18 cellular contexts compared by ENCODE assay signal in genomic region chr9:12964271-12964670, GRCh38.
"Had no signal": no experiment of that assay in that cellular context is flagged by ENCODE, and none has a peak within 500 bp of the region (broad histone marks: within the 10 kb centered on the region; RNA-seq: fewer than 3 reads in every experiment).

No MANE protein-coding gene starts in this region.

- H3K4me1 Mint-ChIP-seq: activated CD4-positive, alpha-beta T cell treated with anti-CD3 and anti-CD28 coated beads for 36 hours; neural progenitor cell; stimulated activated naive CD8-positive, alpha-beta T cell treated with anti-CD3 and anti-CD28 coated beads, Interleukin-15, amount 100 ng/mL, for 72 hours; T-cell had no signal

- DNase-seq: activated CD4-positive, alpha-beta T cell treated with anti-CD3 and anti-CD28 coated beads for 36 hours; activated CD8-positive, alpha-beta memory T cell treated with anti-CD3 and anti-CD28 coated beads, Interleukin-2, amount 50 U/mL, for 48 hours; activated CD8-positive, alpha-beta T cell treated with anti-CD3 and anti-CD28 coated beads, Interleukin-2, amount 10 ng/mL, durations not matched to agents 7 days and 5 days; aorta; colonic mucosa; effector CD8-positive, alpha-beta T cell; hypothalamus; kidney glomerular epithelial cell; stimulated activated CD4-positive, alpha-beta T cell treated with anti-CD3 and anti-CD28 coated beads, Interleukin-4, amount 100 ng/mL, for 4 hours; stimulated activated naive CD8-positive, alpha-beta T cell treated with anti-CD3 and anti-CD28 coated beads, Interleukin-15, amount 100 ng/mL, for 72 hours; T-cell; T1000; testis had no signal

- H3K4me2 ChIP-seq: neural progenitor cell had no signal

- H3K9ac ChIP-seq: neural progenitor cell had no signal

- H3K4me1 ChIP-seq: breast epithelium, colonic mucosa, neural progenitor cell, testis had no signal

- H2AFZ ChIP-seq: neural progenitor cell had no signal

- H3K4me3 ChIP-seq: breast epithelium, colonic mucosa, neural progenitor cell, SK-N-MC, testis had no signal

- H3K36me3 ChIP-seq: breast epithelium, colonic mucosa, neural progenitor cell had no signal

- H3K9me3 Mint-ChIP-seq: neural progenitor cell had no signal

- H3K4me3 Mint-ChIP-seq: activated CD4-positive, alpha-beta T cell treated with anti-CD3 and anti-CD28 coated beads for 36 hours; activated CD8-positive, alpha-beta T cell treated with anti-CD3 and anti-CD28 coated beads, Interleukin-2, amount 10 ng/mL, durations not matched to agents 7 days and 5 days; neural progenitor cell; stimulated activated naive CD8-positive, alpha-beta T cell treated with anti-CD3 and anti-CD28 coated beads, Interleukin-15, amount 100 ng/mL, for 72 hours; T-cell had no signal

- H3K27ac ChIP-seq: breast epithelium, colonic mucosa, epithelial cell of prostate, neural progenitor cell, SK-N-MC, testis, VCaP had no signal

- ATAC-seq: activated CD4-positive, alpha-beta T cell treated with anti-CD3 and anti-CD28 coated beads for 36 hours; activated CD8-positive, alpha-beta T cell treated with anti-CD3 and anti-CD28 coated beads, Interleukin-2, amount 10 ng/mL, durations not matched to agents 7 days and 5 days; stimulated activated naive CD8-positive, alpha-beta T cell treated with anti-CD3 and anti-CD28 coated beads, Interleukin-15, amount 100 ng/mL, for 72 hours; T-cell had no signal

- H3K27ac Mint-ChIP-seq: activated CD4-positive, alpha-beta T cell treated with anti-CD3 and anti-CD28 coated beads for 36 hours; activated CD8-positive, alpha-beta T cell treated with anti-CD3 and anti-CD28 coated beads, Interleukin-2, amount 10 ng/mL, durations not matched to agents 7 days and 5 days; neural progenitor cell; stimulated activated naive CD8-positive, alpha-beta T cell treated with anti-CD3 and anti-CD28 coated beads, Interleukin-15, amount 100 ng/mL, for 72 hours; T-cell had no signal

- H3K27me3 ChIP-seq: breast epithelium, colonic mucosa, neural progenitor cell, testis had no signal

- H3K9me3 ChIP-seq: breast epithelium, colonic mucosa, testis had no signal

- H3K36me3 Mint-ChIP-seq: neural progenitor cell, T-cell had no signal

- H3K27me3 Mint-ChIP-seq: activated CD4-positive, alpha-beta T cell treated with anti-CD3 and anti-CD28 coated beads for 36 hours; stimulated activated naive CD8-positive, alpha-beta T cell treated with anti-CD3 and anti-CD28 coated beads, Interleukin-15, amount 100 ng/mL, for 72 hours; T-cell had no signal
